17 cellular contexts compared by ENCODE assay signal in the genomic region with DNA sequence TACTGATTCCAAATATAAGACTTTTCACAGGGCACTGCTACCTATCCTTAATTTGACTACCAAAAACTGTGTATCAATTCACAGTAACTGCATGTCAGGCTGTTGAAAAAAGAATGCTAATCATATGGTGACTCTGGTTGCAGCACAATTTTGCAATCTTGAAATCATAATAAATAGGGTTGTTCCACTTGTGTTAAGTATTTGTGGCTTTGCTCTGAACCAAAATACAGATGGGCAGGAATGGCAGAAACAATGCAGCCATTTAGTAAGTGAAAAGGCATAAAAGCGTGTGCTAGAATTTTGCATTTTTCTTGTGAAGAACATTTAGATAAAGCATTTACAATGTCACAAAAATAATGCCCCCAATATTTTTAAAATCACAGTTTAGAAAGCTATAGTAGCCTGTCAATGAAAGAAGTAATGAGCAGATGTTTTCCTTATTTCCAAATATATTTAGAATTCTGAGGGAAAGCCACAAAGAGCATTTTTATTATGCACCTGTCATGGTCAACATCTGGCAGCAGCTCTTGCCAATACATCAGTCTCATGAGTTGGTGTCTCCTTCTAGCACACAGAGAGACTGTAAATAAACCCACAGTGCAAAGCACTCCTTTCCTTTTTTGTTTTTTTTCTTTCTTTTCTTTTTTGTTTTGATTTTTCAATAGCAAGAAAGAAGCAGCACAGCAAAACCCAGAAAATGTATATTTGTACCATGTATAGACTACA. TPM values are rescaled to one million over a fixed set of nuclear protein-coding genes. Genes with fewer than 3 reads are reported as not detected.
A peak's percentile ranks its signal among the peaks of the same experiment; 100 is the strongest.
DNase-seq lines count a peak whose midpoint lies in the region; ATAC-seq, FAIRE-seq and TF ChIP-seq lines count a peak whose summit lies in the region.
"Had no signal": no experiment of that assay in that cellular context is flagged by ENCODE, and none has a peak within 500 bp of the region (broad histone marks: within the 10 kb centered on the region; RNA-seq: fewer than 3 reads in every experiment).

No MANE protein-coding gene starts in this region.

- peak; percentile 28 for DNase-seq in DMS79 (lab: John Stamatoyannopoulos, UW)
- peak; percentile 12 for DNase-seq in NCI-H1694 (lab: John Stamatoyannopoulos, UW)
- DNase-seq in SK-MEL-5 (ENCODE audit: low read depth, low spot score), result peak; percentile 12
- peak; percentile 50 for DNase-seq in foreskin melanocyte
- DNase-seq in effector memory CD4-positive, alpha-beta T cell, result no peak
- DNase-seq in SKM-1 treated with dmso at 0.1 percent for 144 hours (lab: John Stamatoyannopoulos, UW; ENCODE audit: unreplicated experiment), result no peak
- DNase-seq in pancreas, result no peak
- DNase-seq: ACHN; Caco-2; CD4-positive, alpha-beta T cell; H9; KG1; NCI-H1436; NCI-H2081 treated with DMSO at 0.1 percent for 48 hours; NCI-H510A had no signal

- no peak overlapping the region for H3K4me3 ChIP-seq in effector memory CD4-positive, alpha-beta T cell (ENCODE audit: insufficient read depth, low read depth, low read length, poor library complexity, severe bottlenecking)
- no peak overlapping the region for H3K4me3 ChIP-seq in pancreas

- no peaks in the 10 kb centered on the region for H3K4me1 ChIP-seq in effector memory CD4-positive, alpha-beta T cell (ENCODE audit: control insufficient read depth, insufficient read depth, low read length, poor library complexity, severe bottlenecking)
- no peaks in the 10 kb centered on the region for H3K4me1 ChIP-seq in pancreas

- WGBS in pancreas, 2 donors, result 87 to 90% methylated on average over 1 of the region's 1 CpG

- H3K9me3 ChIP-seq in effector memory CD4-positive, alpha-beta T cell (ENCODE audit: control insufficient read depth, low read length), result no peaks in the 10 kb centered on the region
- no peaks in the 10 kb centered on the region for H3K9me3 ChIP-seq in pancreas
- H3K9me3 ChIP-seq: Caco-2 had no signal

- no peaks in the 10 kb centered on the region for H3K27me3 ChIP-seq in effector memory CD4-positive, alpha-beta T cell (replicated peaks; ENCODE audit: control insufficient read depth, insufficient read depth, low read length, poor library complexity, severe bottlenecking)
- H3K27me3 ChIP-seq in pancreas, result no peaks in the 10 kb centered on the region

- TF ChIP-seq CTCF in pancreas (IDR thresholded peaks at IDR 0.05), result no peak

- in situ Hi-C loops in SK-MEL-5 (cut with HindIII; ENCODE audit: low pct_unique_long_range_greater_than_20kb, low sequenced_read_pairs), result no loop called here

- no peak overlapping the region for H3K27ac ChIP-seq in effector memory CD4-positive, alpha-beta T cell (ENCODE audit: insufficient read depth, low read length, poor library complexity, severe bottlenecking)
- H3K27ac ChIP-seq in pancreas, result no peak overlapping the region

- no peak for ATAC-seq in GM21717 (IDR thresholded peaks at IDR 0.05; ENCODE audit: unreplicated experiment)
- ATAC-seq in pancreas, result no peak
- ATAC-seq: HepG2 had no signal

- intact Hi-C loops in pancreas (cut with DNase I), result no loop called here

- H3K36me3 ChIP-seq in effector memory CD4-positive, alpha-beta T cell (ENCODE audit: control insufficient read depth, insufficient read depth, low read length), result no peaks in the 10 kb centered on the region
- no peaks in the 10 kb centered on the region for H3K36me3 ChIP-seq in pancreas

- no peak for FAIRE-seq in pancreas (lab: Jason Lieb, UNC)
- FAIRE-seq: HepG2 had no signal

RNA-seq across cellular contexts. Expression of a gene that starts 54.8 kb away (rescaled TPM):
- total RNA-seq in SK-MEL-5 (2014; rRNA removed; shearing (Covaris generic)), result 464 and 472 TPM in 2 replicates
- polyA plus RNA-seq in SK-MEL-5 (2015; cell fraction: cytosol; rRNA removed), result 746 and 801 TPM in 2 replicates
- 170 and 182 TPM in 2 replicates for polyA plus RNA-seq in SK-MEL-5 (2015; cell fraction: nucleus; rRNA removed)
- 100 to 1,000 TPM in 2 of 6 donors, 10 to 100 TPM in 4; 47.0 to 193 (median 75.3) TPM for total RNA-seq in pancreas
- polyA plus RNA-seq in pancreas, result 100 to 1,000 TPM in 1 of 2 donors, 10 to 100 TPM in 1; 93.3 to 242 TPM

Comparison
In these comparisons a context has a peak if more than half of its experiments do, and no peak if none do; other contexts are left out.
1. DNase-seq: peak in DMS79 (single experiment), NCI-H1694 (single experiment), SK-MEL-5 (single experiment) and foreskin melanocyte (single experiment); none in effector memory CD4-positive, alpha-beta T cell (0 of 3), SKM-1 treated with dmso at 0.1 percent for 144 hours (single experiment) and pancreas (0 of 6).